In the genomic region with DNA sequence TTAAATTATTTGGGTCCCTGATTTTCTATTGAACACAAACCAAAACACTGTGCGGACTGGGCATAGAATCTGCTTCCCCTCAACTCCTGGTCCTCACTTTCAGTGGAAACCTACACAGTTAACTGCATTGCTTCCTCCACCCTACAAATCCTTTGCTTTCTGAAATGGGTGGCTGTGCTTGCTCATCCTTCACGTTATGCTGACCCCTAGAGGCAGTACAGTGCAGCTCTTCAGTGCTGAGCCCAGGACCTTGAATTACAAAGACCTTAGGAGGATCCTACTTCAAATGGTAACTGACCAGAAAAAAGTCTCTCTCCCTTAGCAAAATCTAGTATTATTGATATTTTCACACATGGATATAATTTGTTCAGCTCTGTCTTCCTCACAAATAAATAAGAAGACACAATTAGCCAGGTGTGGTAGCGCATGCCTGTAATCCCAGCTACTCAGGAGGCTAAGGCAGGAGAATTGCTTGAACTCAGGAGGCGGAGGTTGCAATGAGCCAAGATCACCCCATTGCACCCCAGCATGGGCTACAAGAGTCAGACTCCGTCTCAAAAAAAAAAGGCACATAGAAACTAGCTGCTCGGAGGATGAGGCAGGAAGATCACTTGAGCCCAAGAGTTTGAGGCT, we compare ENCODE assay signal across 8 cellular contexts.
A peak's percentile ranks its signal among the peaks of the same experiment; 100 is the strongest.
DNase-seq lines count a peak whose midpoint lies in the region; ATAC-seq, FAIRE-seq and TF ChIP-seq lines count a peak whose summit lies in the region.

No MANE protein-coding gene starts in this region.

- peak; percentile 93 for TF ChIP-seq CTCF in D721Med (IDR thresholded peaks at IDR 0.05; ENCODE audit: insufficient read depth, missing control alignments)
- TF ChIP-seq CTCF in heart left ventricle (IDR thresholded peaks at IDR 0.05) = peak; percentile 51 to 86 (median 78)
- peak; percentile 99 for TF ChIP-seq CTCF in retinal pigment epithelial cell (conservative IDR thresholded peaks at IDR 0.05; ENCODE audit: low read depth, low read length)

- no peak for TF ChIP-seq POLR2A in heart left ventricle (IDR thresholded peaks at IDR 0.05)

- H3K36me3 Mint-ChIP-seq in activated naive CD4-positive, alpha-beta T cell treated with anti-CD3 and anti-CD28 coated beads for 36 hours (ENCODE audit: low read depth) = peaks cover 7% of the 10 kb centered on the region

- no peak overlapping the region for H3K27ac ChIP-seq in heart left ventricle

- peak; percentile 49 for DNase-seq in D721Med (ENCODE audit: insufficient read length, low spot score)
- peak; percentile 17 for DNase-seq in NCI-H526 treated with DMSO at 0.1 percent for 48 hours (lab: John Stamatoyannopoulos, UW)
- DNase-seq in activated naive CD4-positive, alpha-beta T cell treated with anti-CD3 and anti-CD28 coated beads for 36 hours = peak; percentile 57
- DNase-seq in heart left ventricle = peak in 2 of 5 donors; percentile 25 to 34
- DNase-seq in retinal pigment epithelial cell (ENCODE audit: low read depth) = peak; percentile 22

- H3K9me3 Mint-ChIP-seq in activated naive CD4-positive, alpha-beta T cell treated with anti-CD3 and anti-CD28 coated beads for 36 hours = no peaks in the 10 kb centered on the region

- H3K27ac Mint-ChIP-seq in activated naive CD4-positive, alpha-beta T cell treated with anti-CD3 and anti-CD28 coated beads for 36 hours = no peak overlapping the region

- H3K4me3 Mint-ChIP-seq in activated naive CD4-positive, alpha-beta T cell treated with anti-CD3 and anti-CD28 coated beads for 36 hours = no peak overlapping the region

- no peaks in the 10 kb centered on the region for H3K4me1 Mint-ChIP-seq in activated naive CD4-positive, alpha-beta T cell treated with anti-CD3 and anti-CD28 coated beads for 36 hours (ENCODE audit: low read depth)

- no peaks in the 10 kb centered on the region for H3K9me3 ChIP-seq in heart left ventricle

- no peak for FAIRE-seq in D721Med (lab: Jason Lieb, UNC)

- no peaks in the 10 kb centered on the region for H3K27me3 ChIP-seq in heart left ventricle

- CTCF ChIA-PET in activated naive CD4-positive, alpha-beta T cell treated with anti-CD3 and anti-CD28 coated beads for 36 hours (lab: Charles Lee) = interaction anchor here (0.6 to 3.6 kb wide), 21 partner anchors 10 to 511 kb away, joined by 3 to 20 read pairs (median 4); no protein-coding TSS in a partner anchor

- WGBS in heart left ventricle, 4 donors = 64 to 74% (median 68%) methylated on average over 6 of the region's 6 CpGs

- intact Hi-C loops in activated naive CD4-positive, alpha-beta T cell treated with anti-CD3 and anti-CD28 coated beads for 36 hours (cut with micrococcal nuclease) = loop anchor here (1.0 to 10.0 kb wide), 2 partner anchors 49 to 176 kb away; no protein-coding TSS in a partner anchor
- intact Hi-C loops in heart left ventricle (cut with DNase I) = loop anchor here in 7 of 10 donors (2.0 to 10.0 kb wide), 4 partner anchors 46 to 176 kb away; no protein-coding TSS in a partner anchor

- H3K4me3 ChIP-seq in heart left ventricle (no peak overlapping the region), retinal pigment epithelial cell (ENCODE audit: low read length) (no peak overlapping the region)

- H3K4me1 ChIP-seq in heart left ventricle = no peaks in the 10 kb centered on the region

- H3K27me3 Mint-ChIP-seq in activated naive CD4-positive, alpha-beta T cell treated with anti-CD3 and anti-CD28 coated beads for 36 hours (ENCODE audit: low read depth) = no peaks in the 10 kb centered on the region

- ATAC-seq in GM19372 (IDR thresholded peaks at IDR 0.05; ENCODE audit: low read depth, unreplicated experiment) (peak; percentile 89), HG03280 (IDR thresholded peaks at IDR 0.05; ENCODE audit: unreplicated experiment) (peak; percentile 95), heart left ventricle (peak in 3 of 4 donors; percentile 81 to 89 (median 82)), HG03469 (IDR thresholded peaks at IDR 0.05; ENCODE audit: unreplicated experiment) (no peak)

- peaks cover 0 to 47% (median 22%) of the 10 kb centered on the region in 9 donors for H3K36me3 ChIP-seq in heart left ventricle
